Comparison of ENCODE assay signal across 8 cellular contexts in genomic region chr14:45531022-45531421, GRCh38.
"Had no signal": no experiment of that assay in that cellular context is flagged by ENCODE, and none has a peak within 500 bp of the region (broad histone marks: within the 10 kb centered on the region; RNA-seq: fewer than 3 reads in every experiment).

No MANE protein-coding gene starts in this region.

- ATAC-seq: GM12878 had no signal

- DNase-seq: GDM1, GF-D8 had no signal

- H3K4me3 ChIP-seq: GM12878 had no signal

- FAIRE-seq: G401.6, GM12878, GM12891, GM12892, GM18507, GM19239 had no signal
